ENCODE assay signal across 17 cellular contexts in genomic region chr4:183716302-183716701, GRCh38. TPM values are rescaled to one million over a fixed set of nuclear protein-coding genes. Genes with fewer than 3 reads are reported as not detected.
DNase-seq lines count a peak whose midpoint lies in the region; ATAC-seq and TF ChIP-seq lines count a peak whose summit lies in the region.
"Had no signal": no experiment of that assay in that cellular context is flagged by ENCODE, and none has a peak within 500 bp of the region (broad histone marks: within the 10 kb centered on the region; RNA-seq: fewer than 3 reads in every experiment).

No MANE protein-coding gene starts in this region.

- H3K27me3 ChIP-seq in upper lobe of right lung, result no peaks in the 10 kb centered on the region
- H3K27me3 ChIP-seq: BLaER1 treated with 17β-estradiol and CSF1 and Interleukin-3, amounts not matched to agents 10 nM and 100 nM had no signal

- TF ChIP-seq RAD21 in Ishikawa (IDR thresholded peaks at IDR 0.05; ENCODE audit: low read depth), result peak; percentile 31; the same call in 1 of the 2 replicates

- peaks cover under 1% of the 10 kb centered on the region for H3K4me1 Mint-ChIP-seq in activated T-cell treated with anti-CD3 and anti-CD28 coated beads, Interleukin-2, amount 50 U/mL, for 4 hours (ENCODE audit: low read depth)

- H3K4me3 ChIP-seq in upper lobe of right lung, result no peak overlapping the region
- H3K4me3 ChIP-seq: BLaER1 treated with 17β-estradiol and CSF1 and Interleukin-3, amounts not matched to agents 10 nM and 100 nM had no signal

- H3K36me3 ChIP-seq in upper lobe of right lung, result peaks cover 34% of the 10 kb centered on the region

- H3K4me1 ChIP-seq in upper lobe of right lung, result no peaks in the 10 kb centered on the region
- H3K4me1 ChIP-seq: BLaER1 treated with 17β-estradiol and CSF1 and Interleukin-3, amounts not matched to agents 10 nM and 100 nM had no signal

- intact Hi-C loops in upper lobe of right lung (cut with DNase I), result no loop called here

- peak; percentile 23 for DNase-seq in iPS-NIHi11 (ENCODE audit: low spot score)
- DNase-seq in renal cortical epithelial cell (ENCODE audit: low read depth), result peak; percentile 43
- no peak for DNase-seq in upper lobe of right lung
- no peak for DNase-seq in AG08396 (ENCODE audit: low spot score)
- DNase-seq in activated T-cell treated with anti-CD3 and anti-CD28 coated beads, Interleukin-2, amount 50 U/mL, for 4 hours, result no peak
- DNase-seq in RKO (ENCODE audit: low spot score), result no peak
- DNase-seq: 8988T; CD8-positive, alpha-beta T cell; COR-L47; GOT3; H7; HFFc6; IMR-90 had no signal

- peaks cover 13% of the 10 kb centered on the region for H3K36me3 Mint-ChIP-seq in activated T-cell treated with anti-CD3 and anti-CD28 coated beads, Interleukin-2, amount 50 U/mL, for 4 hours (ENCODE audit: insufficient read depth)

- H3K9me3 Mint-ChIP-seq in activated T-cell treated with anti-CD3 and anti-CD28 coated beads, Interleukin-2, amount 50 U/mL, for 4 hours, result no peaks in the 10 kb centered on the region
- H3K9me3 Mint-ChIP-seq: CD8-positive, alpha-beta T cell; HFFc6 had no signal

- H3K27me3 Mint-ChIP-seq in activated T-cell treated with anti-CD3 and anti-CD28 coated beads, Interleukin-2, amount 50 U/mL, for 4 hours (ENCODE audit: low read depth), result no peaks in the 10 kb centered on the region

- TF ChIP-seq EP300 in Ishikawa (IDR thresholded peaks at IDR 0.05; ENCODE audit: borderline replicate concordance), result peak; percentile 96

- H3K9me3 ChIP-seq in upper lobe of right lung, result no peaks in the 10 kb centered on the region

- H3K4me3 Mint-ChIP-seq in activated T-cell treated with anti-CD3 and anti-CD28 coated beads, Interleukin-2, amount 50 U/mL, for 4 hours, result no peak overlapping the region
- H3K4me3 Mint-ChIP-seq: B cell; CD8-positive, alpha-beta T cell; HFFc6 had no signal

- ATAC-seq in upper lobe of right lung, result peak; percentile 36
- ATAC-seq in activated T-cell treated with anti-CD3 and anti-CD28 coated beads, Interleukin-2, amount 50 U/mL, for 4 hours, result no peak
- ATAC-seq: CD8-positive, alpha-beta T cell; HCT116 had no signal

- no peak overlapping the region for H3K27ac ChIP-seq in upper lobe of right lung
- H3K27ac ChIP-seq: BLaER1 treated with 17β-estradiol and CSF1 and Interleukin-3, amounts not matched to agents 10 nM and 100 nM had no signal

- TF ChIP-seq CTCF in upper lobe of right lung (IDR thresholded peaks at IDR 0.05), result no peak

TF ChIP-seq in Ishikawa, 13 proteins besides CTCF, POLR2A, EP300 and RAD21:
- TF ChIP-seq, protein P1, sequence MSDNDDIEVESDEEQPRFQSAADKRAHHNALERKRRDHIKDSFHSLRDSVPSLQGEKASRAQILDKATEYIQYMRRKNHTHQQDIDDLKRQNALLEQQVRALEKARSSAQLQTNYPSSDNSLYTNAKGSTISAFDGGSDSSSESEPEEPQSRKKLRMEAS (IDR thresholded peaks at IDR 0.05), result peak; percentile 44; the same call in 1 of the 2 replicates
- TF ChIP-seq FOXM1 (IDR thresholded peaks at IDR 0.05; ENCODE audit: borderline replicate concordance, low read depth) (peak; percentile 92), CEBPB (IDR thresholded peaks at IDR 0.05) (no peak), TAF1 (IDR thresholded peaks at IDR 0.05; ENCODE audit: low read depth) (no peak), TEAD4 (IDR thresholded peaks at IDR 0.05) (peak; percentile 82), EGR1 (IDR thresholded peaks at IDR 0.05) (no peak), TCF12 (IDR thresholded peaks at IDR 0.05; ENCODE audit: low read depth) (peak; percentile 94), ZBTB7A (IDR thresholded peaks at IDR 0.05; ENCODE audit: low read depth) (no peak), USF1 (IDR thresholded peaks at IDR 0.05) (peak; percentile 33; the same call in 1 of the 2 replicates), YY1 (IDR thresholded peaks at IDR 0.05; ENCODE audit: low read depth) (no peak), REST (IDR thresholded peaks at IDR 0.05; ENCODE audit: low read depth) (no peak), NFIC (IDR thresholded peaks at IDR 0.05) (peak; percentile 69; the same call in 1 of the 2 replicates), CREB1 (IDR thresholded peaks at IDR 0.05; ENCODE audit: low read depth) (no peak)

RNA-seq across cellular contexts. Expression of gene TRAPPC11, which starts 57.2 kb away (rescaled TPM):
- total RNA-seq in renal cortical epithelial cell (48.1 and 63.6 TPM in 2 replicates), upper lobe of right lung (31.7 TPM)
- total RNA-seq in activated T-cell treated with anti-CD3 and anti-CD28 coated beads, Interleukin-2, amount 50 U/mL, for 4 hours, result 10 to 100 TPM; 21.2 to 24.3 (median 23.4) TPM

RNA-seq across cellular contexts. Expression of gene RWDD4, which starts 57.3 kb away (rescaled TPM):
- total RNA-seq in renal cortical epithelial cell, result 23.4 and 28.5 TPM in 2 replicates
- 15.7 TPM for total RNA-seq in upper lobe of right lung
- total RNA-seq in activated T-cell treated with anti-CD3 and anti-CD28 coated beads, Interleukin-2, amount 50 U/mL, for 4 hours, result 10 to 100 TPM; 28.0 to 30.7 (median 29.7) TPM

Comparison
In these comparisons a context has a peak if more than half of its experiments do, and no peak if none do; other contexts are left out.
1. DNase-seq: peak in iPS-NIHi11 (single experiment) and renal cortical epithelial cell (single experiment); none in upper lobe of right lung (single experiment), AG08396 (single experiment), activated T-cell treated with anti-CD3 and anti-CD28 coated beads, Interleukin-2, amount 50 U/mL, for 4 hours (single experiment) and RKO (single experiment).